Comparison of ENCODE assay signal across 8 cellular contexts in genomic region chr11:75214411-75214821, GRCh38. TPM values are rescaled to one million over a fixed set of nuclear protein-coding genes. Genes with fewer than 3 reads are reported as not detected.
DNase-seq lines count a peak whose midpoint lies in the region; ATAC-seq and TF ChIP-seq lines count a peak whose summit lies in the region.

No MANE protein-coding gene starts in this region.

- TF ChIP-seq RAD21 in IMR-90 (IDR thresholded peaks at IDR 0.05; ENCODE audit: low read length), result peak; percentile 38

- no peaks in the 10 kb centered on the region for H3K4me1 ChIP-seq in CD8-positive, alpha-beta T cell (ENCODE audit: insufficient read depth, low read length)
- H3K4me1 ChIP-seq in IMR-90 (ENCODE audit: control insufficient read depth, insufficient read depth, low read length), result no peaks in the 10 kb centered on the region
- peaks cover 0 to 5% of the 10 kb centered on the region in 2 donors for H3K4me1 ChIP-seq in adrenal gland (replicated peaks in 1 of 2)

- POLR2A ChIA-PET in CD8-positive, alpha-beta T cell (lab: Charles Lee), result interaction anchor here (1.2 kb wide), 1 partner anchor 27 kb away, joined by 5 read pairs; no protein-coding TSS in a partner anchor
- POLR2A ChIA-PET in IMR-90 (lab: Charles Lee; ENCODE audit: unreplicated experiment), result no interaction called here

- H2BK120ac ChIP-seq in IMR-90 (ENCODE audit: low read depth, low read length), result no peak overlapping the region

- no peak for TF ChIP-seq POLR2A in IMR-90 (IDR thresholded peaks at IDR 0.05; ENCODE audit: low read depth, low read length)
- TF ChIP-seq POLR2A in adrenal gland (IDR thresholded peaks at IDR 0.05), result no peak

- no peaks in the 10 kb centered on the region for H3K79me1 ChIP-seq in IMR-90 (ENCODE audit: low read depth in 1 of 2, low read length in 2 of 2)

- H3K27me3 ChIP-seq in CD8-positive, alpha-beta T cell (ENCODE audit: insufficient read depth, low read length), result no peaks in the 10 kb centered on the region
- H3K27me3 ChIP-seq in IMR-90 (ENCODE audit: control insufficient read depth, insufficient read depth, low read length) (peaks cover 11% of the 10 kb centered on the region), adrenal gland (no peaks in the 10 kb centered on the region)

- CTCF ChIA-PET in CD8-positive, alpha-beta T cell (lab: Charles Lee), result interaction anchor here (0.9 to 2.1 kb wide), 7 partner anchors 9 to 76 kb away, joined by 3 to 12 read pairs (median 4); no protein-coding TSS in a partner anchor
- CTCF ChIA-PET in IMR-90 (lab: Yijun Ruan, JAX), result interaction anchor here (1.1 to 1.6 kb wide), 2 partner anchors 9 to 28 kb away, joined by 6 to 7 read pairs; no protein-coding TSS in a partner anchor

- H3K23ac ChIP-seq in IMR-90 (ENCODE audit: low read depth, low read length), result no peak overlapping the region

- dilution Hi-C loops in IMR-90 (cut with HindIII; ENCODE audit: low sequenced_read_pairs, unreplicated experiment), result no loop called here

- H3K4me1 Mint-ChIP-seq in CD8-positive, alpha-beta T cell (ENCODE audit: low read depth), result no peaks in the 10 kb centered on the region
- H3K4me1 Mint-ChIP-seq in T-helper 17 cell, result no peaks in the 10 kb centered on the region

- no peak overlapping the region for H2AFZ ChIP-seq in IMR-90 (replicated peaks; ENCODE audit: low read length, poor library complexity)

- in situ Hi-C loops in IMR-90 (cut with MboI; ENCODE audit: low sequenced_read_pairs), result no loop called here

- H4K20me1 ChIP-seq in IMR-90 (ENCODE audit: insufficient read depth, low read length), result peaks cover 3% of the 10 kb centered on the region; the same call in 1 of the 2 replicates

- H3K36me3 ChIP-seq in CD8-positive, alpha-beta T cell (ENCODE audit: insufficient read depth, low read length), result no peaks in the 10 kb centered on the region
- H3K36me3 ChIP-seq in IMR-90 (ENCODE audit: control insufficient read depth, insufficient read depth, low read length) (no peaks in the 10 kb centered on the region), adrenal gland (replicated peaks in 1 of 2) (no peaks in the 10 kb centered on the region)

- BruUV-seq in IMR-90 (replicated peaks; lab: Mats Ljungman, UMichigan), result no TSS peak

- H4K91ac ChIP-seq in IMR-90 (ENCODE audit: insufficient read depth, low read depth, low read length), result no peak overlapping the region

- peak; percentile 52 to 84 (median 75) for DNase-seq in CD8-positive, alpha-beta T cell
- DNase-seq in IMR-90, result peak; percentile 72
- peak; percentile 44 to 67 (median 57) for DNase-seq in T-helper 17 cell
- DNase-seq in adrenal gland, result peak; percentile 81 to 95 (median 87)
- DNase-seq in iPS-NIHi7 (ENCODE audit: extremely low spot score), result peak; percentile 96
- peak; percentile 57 to 67 (median 58) for DNase-seq in stimulated activated CD4-positive, alpha-beta T cell treated with anti-CD3 and anti-CD28 coated beads, Interleukin-1b, Interleukin-23, amount 100 ng/mL, for 24 hours (ENCODE audit: low read depth in 4 of 4, low spot score in 1 of 4)
- no peak for DNase-seq in NCI-H146 (lab: John Stamatoyannopoulos, UW)

- no peak overlapping the region for H3K4me3 Mint-ChIP-seq in CD8-positive, alpha-beta T cell
- no peak overlapping the region for H3K4me3 Mint-ChIP-seq in T-helper 17 cell

- H3K9me3 Mint-ChIP-seq in CD8-positive, alpha-beta T cell, result no peaks in the 10 kb centered on the region

- no peak overlapping the region for H3K18ac ChIP-seq in IMR-90 (ENCODE audit: low read depth, low read length)

- H3K27ac ChIP-seq in CD8-positive, alpha-beta T cell (ENCODE audit: low read depth, low read length), result no peak overlapping the region
- H3K27ac ChIP-seq in IMR-90 (ENCODE audit: insufficient read depth, low read length), result no peak overlapping the region
- H3K27ac ChIP-seq in adrenal gland, result peak overlapping the region in 1 of 5 donors; percentile 4

- no peak overlapping the region for H3K9ac ChIP-seq in IMR-90 (ENCODE audit: low read depth, low read length)

- no peak overlapping the region for H4K5ac ChIP-seq in IMR-90 (ENCODE audit: low read depth, low read length)

- H3K27me3 Mint-ChIP-seq in CD8-positive, alpha-beta T cell (ENCODE audit: low read depth), result peaks cover 44% of the 10 kb centered on the region
- peaks cover 34% of the 10 kb centered on the region for H3K27me3 Mint-ChIP-seq in T-helper 17 cell

- intact Hi-C loops in CD8-positive, alpha-beta T cell (cut with DNase I, micrococcal nuclease), result loop anchor here in 1 of 2 experiments (1.0 kb wide), 1 partner anchor 19 kb away; no protein-coding TSS in a partner anchor
- intact Hi-C loops in IMR-90 (cut with micrococcal nuclease) (loop anchor here (1.0 kb wide), 1 partner anchor 19 kb away; no protein-coding TSS in a partner anchor), adrenal gland (cut with DNase I) (no loop called here)

- no peak overlapping the region for H3K56ac ChIP-seq in IMR-90 (ENCODE audit: extremely low read depth, insufficient read depth, low read length)

- TF ChIP-seq CTCF in CD8-positive, alpha-beta T cell (IDR thresholded peaks at IDR 0.05), result no peak
- TF ChIP-seq CTCF in IMR-90 (conservative IDR thresholded peaks at IDR 0.05; ENCODE audit: low read depth, low read length), result peak; percentile 41
- TF ChIP-seq CTCF in adrenal gland (IDR thresholded peaks at IDR 0.05), result peak in 4 of 6 experiments; percentile 10 to 50 (median 27)

- no peaks in the 10 kb centered on the region for H3K9me1 ChIP-seq in IMR-90 (ENCODE audit: insufficient read depth, low read length)

- no peak overlapping the region for H3K4me2 ChIP-seq in IMR-90 (ENCODE audit: low read depth, low read length)

- no peak overlapping the region for H3K4me3 ChIP-seq in CD8-positive, alpha-beta T cell (ENCODE audit: low read depth, low read length)
- H3K4me3 ChIP-seq in IMR-90 (ENCODE audit: insufficient read depth, low read depth, low read length) (no peak overlapping the region), adrenal gland (no peak overlapping the region)

- no peak overlapping the region for H2BK5ac ChIP-seq in IMR-90 (ENCODE audit: low read depth, low read length, poor library complexity, severe bottlenecking)

- H3K4ac ChIP-seq in IMR-90 (ENCODE audit: low read depth, low read length), result no peak overlapping the region

- no peak overlapping the region for H3K14ac ChIP-seq in IMR-90 (replicated peaks; ENCODE audit: low read depth, low read length)

- no CpG with 5 or more reads among the region's 8 CpGs for WGBS in IMR-90 (ENCODE audit: extremely low coverage in 2 of 2, insufficient read length in 1 of 2), 2 experiments
- WGBS in adrenal gland, 4 donors, result 1 to 4% (median 2%) methylated on average over 8 of the region's 8 CpGs

- H2AK9ac ChIP-seq in IMR-90 (replicated peaks; ENCODE audit: low read depth, low read length, poor library complexity), result no peak overlapping the region

- H4K8ac ChIP-seq in IMR-90 (ENCODE audit: low read depth in 2 of 2, low read length in 2 of 2), result no peak overlapping the region

- H3K36me3 Mint-ChIP-seq in CD8-positive, alpha-beta T cell, result no peaks in the 10 kb centered on the region
- H3K36me3 Mint-ChIP-seq in T-helper 17 cell (ENCODE audit: low read depth), result no peaks in the 10 kb centered on the region

- H2BK15ac ChIP-seq in IMR-90 (ENCODE audit: low read depth, low read length), result no peak overlapping the region

- H3K27ac Mint-ChIP-seq in CD8-positive, alpha-beta T cell, result no peak overlapping the region
- H3K27ac Mint-ChIP-seq in T-helper 17 cell, result no peak overlapping the region

- H2AK5ac ChIP-seq in IMR-90 (ENCODE audit: low read depth, low read length), result no peak overlapping the region

- H2BK20ac ChIP-seq in IMR-90 (ENCODE audit: low read depth, low read length), result no peak overlapping the region

- H3K9me3 ChIP-seq in CD8-positive, alpha-beta T cell (ENCODE audit: low read length), result no peaks in the 10 kb centered on the region
- no peaks in the 10 kb centered on the region for H3K9me3 ChIP-seq in IMR-90 (ENCODE audit: control insufficient read depth, insufficient read depth, low read length)
- H3K9me3 ChIP-seq in T-helper 17 cell (ENCODE audit: control insufficient read depth, low read length, poor library complexity, severe bottlenecking), result no peaks in the 10 kb centered on the region
- no peaks in the 10 kb centered on the region for H3K9me3 ChIP-seq in adrenal gland (replicated peaks in 1 of 3)

- peak; percentile 80 for ATAC-seq in CD8-positive, alpha-beta T cell
- peak; percentile 95 for ATAC-seq in IMR-90 (ENCODE audit: low read depth)
- peak; percentile 68 for ATAC-seq in T-helper 17 cell
- ATAC-seq in GM18870 (IDR thresholded peaks at IDR 0.05; ENCODE audit: unreplicated experiment), result no peak

TF ChIP-seq in IMR-90, 13 proteins besides CTCF, POLR2A, EP300 and RAD21:
- no peak for TF ChIP-seq NFE2L2 (IDR thresholded peaks at IDR 0.05; ENCODE audit: low read depth, low read length)
- TF ChIP-seq MXI1 (IDR thresholded peaks at IDR 0.05; ENCODE audit: borderline replicate concordance, low read depth, low read length), result no peak
- no peak for TF ChIP-seq BHLHE40 (IDR thresholded peaks at IDR 0.05; ENCODE audit: low read depth, low read length)
- peak; percentile 36; the same call in 1 of the 2 replicates for TF ChIP-seq SMC3 (IDR thresholded peaks at IDR 0.05; ENCODE audit: low read depth, low read length)
- peak; percentile 75 for TF ChIP-seq RCOR1 (IDR thresholded peaks at IDR 0.05; ENCODE audit: insufficient replicate concordance, low read length)
- TF ChIP-seq USF2 (IDR thresholded peaks at IDR 0.05; ENCODE audit: low read depth, low read length), result no peak

RNA-seq across cellular contexts. Expression of gene TPBGL, which starts 26.2 kb away (rescaled TPM):
- under 1 TPM; 0.31 to 0.43 TPM for total RNA-seq in CD8-positive, alpha-beta T cell
- total RNA-seq in IMR-90 (2012; rRNA removed) (not detected in 2 replicates), T-helper 17 cell (under 1 TPM; 0.42 to 0.60 TPM), adrenal gland (1 to 10 TPM in 4 of 8 donors, under 1 TPM in 4; 0.32 to 3.7 (median 1.1) TPM)
- polyA plus RNA-seq in IMR-90 (2012; rRNA removed) (not detected in 2 replicates), adrenal gland (1 to 10 TPM; 1.5 to 4.3 (median 3.1) TPM)
- polyA plus RNA-seq in IMR-90 (2012; cell fraction: cytosol; rRNA removed), result 0.05 TPM in 1 of 2 replicates, not detected in the other
- not detected in 2 replicates for polyA plus RNA-seq in IMR-90 (2012; cell fraction: nucleus; rRNA removed; ENCODE audit: low replicate concordance)
